In the genomic region with DNA sequence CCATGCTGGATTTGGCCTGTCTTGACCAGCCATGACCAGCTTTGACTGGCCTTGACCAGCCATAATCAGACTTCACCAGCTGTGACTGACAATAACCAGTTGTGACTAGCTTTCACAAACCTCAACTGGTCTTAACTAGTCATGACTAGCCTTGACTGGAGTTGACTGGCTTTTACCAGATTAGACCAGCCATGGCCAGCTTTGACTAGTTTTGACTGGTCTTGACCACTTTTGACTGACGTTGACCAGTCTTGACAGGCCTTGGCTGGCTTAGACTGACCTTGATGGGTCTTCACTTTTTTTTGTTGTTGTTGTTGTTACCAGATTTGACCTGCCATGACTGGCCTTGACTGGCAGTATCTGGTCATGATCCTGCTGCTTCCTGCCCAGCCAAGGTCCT, we compare ENCODE assay signal across 1 cellular context.
TF ChIP-seq lines count a peak whose summit lies in the region.

No MANE protein-coding gene starts in this region.

TF ChIP-seq in GM12878, 131 proteins besides CTCF, POLR2A, EP300 and RAD21 (continued from another document):
- TF ChIP-seq, protein P1, sequence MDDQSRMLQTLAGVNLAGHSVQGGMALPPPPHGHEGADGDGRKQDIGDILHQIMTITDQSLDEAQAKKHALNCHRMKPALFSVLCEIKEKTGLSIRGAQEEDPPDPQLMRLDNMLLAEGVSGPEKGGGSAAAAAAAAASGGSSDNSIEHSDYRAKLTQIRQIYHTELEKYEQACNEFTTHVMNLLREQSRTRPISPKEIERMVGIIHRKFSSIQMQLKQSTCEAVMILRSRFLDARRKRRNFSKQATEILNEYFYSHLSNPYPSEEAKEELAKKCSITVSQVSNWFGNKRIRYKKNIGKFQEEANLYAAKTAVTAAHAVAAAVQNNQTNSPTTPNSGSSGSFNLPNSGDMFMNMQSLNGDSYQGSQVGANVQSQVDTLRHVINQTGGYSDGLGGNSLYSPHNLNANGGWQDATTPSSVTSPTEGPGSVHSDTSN (IDR thresholded peaks at IDR 0.05; ENCODE audit: insufficient replicate concordance, low read depth, low read length) = no peak
